1 cellular context compared by ENCODE assay signal in the genomic region with DNA sequence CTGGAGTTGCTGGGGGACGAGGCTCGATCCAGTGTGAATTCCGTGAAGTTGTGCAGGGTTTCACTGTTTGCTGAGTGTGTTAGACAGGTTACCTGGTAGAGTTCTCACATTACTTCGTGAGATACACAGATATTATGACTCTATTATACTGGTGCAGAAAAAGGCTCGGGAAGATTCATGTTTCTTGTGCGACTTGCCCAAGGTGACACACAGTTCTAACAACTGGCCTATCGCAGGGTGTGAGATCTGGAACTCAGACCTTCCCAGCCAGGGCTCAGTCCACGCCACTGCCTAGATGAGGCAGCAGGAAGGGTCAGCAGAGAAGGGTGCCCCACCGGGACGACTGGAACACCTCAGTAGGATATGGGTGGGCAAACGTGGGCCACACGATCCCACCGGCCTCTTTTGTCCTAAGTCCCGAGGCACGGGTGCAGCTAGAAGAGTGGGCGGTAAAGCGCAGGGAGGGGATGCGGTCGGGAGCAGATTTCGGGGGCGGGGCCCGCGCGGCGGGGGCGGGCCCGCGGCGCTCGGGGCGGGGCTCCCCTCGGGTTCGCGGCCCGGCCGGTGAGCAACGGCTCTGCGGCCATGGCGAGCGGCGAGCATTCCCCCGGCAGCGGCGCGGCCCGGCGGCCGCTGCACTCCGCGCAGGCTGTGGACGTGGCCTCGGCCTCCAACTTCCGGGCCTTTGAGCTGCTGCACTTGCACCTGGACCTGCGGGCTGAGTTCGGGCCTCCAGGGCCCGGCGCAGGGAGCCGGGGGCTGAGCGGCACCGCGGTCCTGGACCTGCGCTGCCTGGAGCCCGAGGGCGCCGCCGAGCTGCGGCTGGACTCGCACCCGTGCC.
TF ChIP-seq lines count a peak whose summit lies in the region.

A gene with protein sequence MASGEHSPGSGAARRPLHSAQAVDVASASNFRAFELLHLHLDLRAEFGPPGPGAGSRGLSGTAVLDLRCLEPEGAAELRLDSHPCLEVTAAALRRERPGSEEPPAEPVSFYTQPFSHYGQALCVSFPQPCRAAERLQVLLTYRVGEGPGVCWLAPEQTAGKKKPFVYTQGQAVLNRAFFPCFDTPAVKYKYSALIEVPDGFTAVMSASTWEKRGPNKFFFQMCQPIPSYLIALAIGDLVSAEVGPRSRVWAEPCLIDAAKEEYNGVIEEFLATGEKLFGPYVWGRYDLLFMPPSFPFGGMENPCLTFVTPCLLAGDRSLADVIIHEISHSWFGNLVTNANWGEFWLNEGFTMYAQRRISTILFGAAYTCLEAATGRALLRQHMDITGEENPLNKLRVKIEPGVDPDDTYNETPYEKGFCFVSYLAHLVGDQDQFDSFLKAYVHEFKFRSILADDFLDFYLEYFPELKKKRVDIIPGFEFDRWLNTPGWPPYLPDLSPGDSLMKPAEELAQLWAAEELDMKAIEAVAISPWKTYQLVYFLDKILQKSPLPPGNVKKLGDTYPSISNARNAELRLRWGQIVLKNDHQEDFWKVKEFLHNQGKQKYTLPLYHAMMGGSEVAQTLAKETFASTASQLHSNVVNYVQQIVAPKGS (plus strand): TSS at position 567 of the 841 bp plus-strand sequence. CDS start 19 bp downstream, at position 586.

TF ChIP-seq in K562, 482 proteins besides CTCF, POLR2A, EP300 and RAD21 (continued from another document and continues in another):
- TF ChIP-seq, protein P1, sequence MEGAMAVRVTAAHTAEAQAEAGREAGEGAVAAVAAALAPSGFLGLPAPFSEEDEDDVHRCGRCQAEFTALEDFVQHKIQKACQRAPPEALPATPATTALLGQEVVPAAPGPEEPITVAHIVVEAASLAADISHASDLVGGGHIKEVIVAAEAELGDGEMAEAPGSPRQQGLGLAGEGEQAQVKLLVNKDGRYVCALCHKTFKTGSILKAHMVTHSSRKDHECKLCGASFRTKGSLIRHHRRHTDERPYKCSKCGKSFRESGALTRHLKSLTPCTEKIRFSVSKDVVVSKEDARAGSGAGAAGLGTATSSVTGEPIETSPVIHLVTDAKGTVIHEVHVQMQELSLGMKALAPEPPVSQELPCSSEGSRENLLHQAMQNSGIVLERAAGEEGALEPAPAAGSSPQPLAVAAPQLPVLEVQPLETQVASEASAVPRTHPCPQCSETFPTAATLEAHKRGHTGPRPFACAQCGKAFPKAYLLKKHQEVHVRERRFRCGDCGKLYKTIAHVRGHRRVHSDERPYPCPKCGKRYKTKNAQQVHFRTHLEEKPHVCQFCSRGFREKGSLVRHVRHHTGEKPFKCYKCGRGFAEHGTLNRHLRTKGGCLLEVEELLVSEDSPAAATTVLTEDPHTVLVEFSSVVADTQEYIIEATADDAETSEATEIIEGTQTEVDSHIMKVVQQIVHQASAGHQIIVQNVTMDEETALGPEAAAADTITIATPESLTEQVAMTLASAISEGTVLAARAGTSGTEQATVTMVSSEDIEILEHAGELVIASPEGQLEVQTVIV (CRISPR knock-in tag; IDR thresholded peaks at IDR 0.05; ENCODE audit: borderline replicate concordance) = no peak
- TF ChIP-seq, protein P2, sequence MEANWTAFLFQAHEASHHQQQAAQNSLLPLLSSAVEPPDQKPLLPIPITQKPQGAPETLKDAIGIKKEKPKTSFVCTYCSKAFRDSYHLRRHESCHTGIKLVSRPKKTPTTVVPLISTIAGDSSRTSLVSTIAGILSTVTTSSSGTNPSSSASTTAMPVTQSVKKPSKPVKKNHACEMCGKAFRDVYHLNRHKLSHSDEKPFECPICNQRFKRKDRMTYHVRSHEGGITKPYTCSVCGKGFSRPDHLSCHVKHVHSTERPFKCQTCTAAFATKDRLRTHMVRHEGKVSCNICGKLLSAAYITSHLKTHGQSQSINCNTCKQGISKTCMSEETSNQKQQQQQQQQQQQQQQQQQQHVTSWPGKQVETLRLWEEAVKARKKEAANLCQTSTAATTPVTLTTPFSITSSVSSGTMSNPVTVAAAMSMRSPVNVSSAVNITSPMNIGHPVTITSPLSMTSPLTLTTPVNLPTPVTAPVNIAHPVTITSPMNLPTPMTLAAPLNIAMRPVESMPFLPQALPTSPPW (CRISPR knock-in tag; IDR thresholded peaks at IDR 0.05) = peak; percentile 46; the same call in 1 of the 2 replicates
- TF ChIP-seq PCBP1 (IDR thresholded peaks at IDR 0.05; ENCODE audit: low read depth, low read length, poor library complexity, severe bottlenecking) (peak; percentile 66), ARHGAP35 (IDR thresholded peaks at IDR 0.05; ENCODE audit: partially characterized antibody) (no peak), EGR1 (conservative IDR thresholded peaks at IDR 0.05) (peak; percentile 87), ZNF311 (CRISPR knock-in tag; IDR thresholded peaks at IDR 0.05) (no peak), RBBP5 (IDR thresholded peaks at IDR 0.05; ENCODE audit: borderline replicate concordance, insufficient read depth, low read length, poor library complexity, severe bottlenecking) (peak; percentile 87), NFATC3 (IDR thresholded peaks at IDR 0.05) (no peak), FUS (optimal IDR thresholded peaks at IDR 0.05; ENCODE audit: low read depth, low read length) (no peak), ZKSCAN3 (CRISPR knock-in tag; IDR thresholded peaks at IDR 0.05) (no peak), ZFX (CRISPR knock-in tag; IDR thresholded peaks at IDR 0.05) (no peak), SP1 (CRISPR knock-in tag; IDR thresholded peaks at IDR 0.05) (no peak), NELFE (IDR thresholded peaks at IDR 0.05; ENCODE audit: insufficient read depth, insufficient read length) (no peak), NEUROD1 (IDR thresholded peaks at IDR 0.05; ENCODE audit: borderline replicate concordance, low read depth, low read length, partially characterized antibody) (no peak), THRAP3 (IDR thresholded peaks at IDR 0.05; ENCODE audit: borderline replicate concordance) (no peak), ZNF75A (CRISPR knock-in tag; IDR thresholded peaks at IDR 0.05) (0 out of 2 replicates have a peak, but pooled peaks have one; percentile 8), CTBP1 (IDR thresholded peaks at IDR 0.05; ENCODE audit: borderline replicate concordance) (no peak; the same call in 1 of the 2 replicates), SIN3B (IDR thresholded peaks at IDR 0.05; ENCODE audit: low read depth) (peak; percentile 58), ZNF133 (CRISPR knock-in tag; IDR thresholded peaks at IDR 0.05) (no peak), MBD2 (IDR thresholded peaks at IDR 0.05; ENCODE audit: borderline replicate concordance, low read depth) (no peak), SIN3A (IDR thresholded peaks at IDR 0.05; ENCODE audit: borderline replicate concordance in 2 of 2, control insufficient read depth in 1 of 2, low read depth in 2 of 2, low read length in 2 of 2) (peak in 1 of 2 experiments; percentile 24; a peak in 2 of 4 replicates), MAFF (IDR thresholded peaks at IDR 0.05; ENCODE audit: low read length) (no peak), U2AF1 (optimal IDR thresholded peaks at IDR 0.05; ENCODE audit: low read depth, low read length) (peak; percentile 74), STAG1 (CRISPR knock-in tag; IDR thresholded peaks at IDR 0.05; ENCODE audit: borderline replicate concordance) (no peak), ZNF12 (CRISPR knock-in tag; IDR thresholded peaks at IDR 0.05) (no peak), NFYB (IDR thresholded peaks at IDR 0.05; ENCODE audit: extremely low read depth, insufficient read length) (no peak), HLTF (IDR thresholded peaks at IDR 0.05) (no peak), FIP1L1 (IDR thresholded peaks at IDR 0.05; ENCODE audit: low read depth, low read length, poor library complexity, severe bottlenecking) (peak; percentile 73), MCM3 (IDR thresholded peaks at IDR 0.05) (no peak), FOXM1 (IDR thresholded peaks at IDR 0.05; ENCODE audit: low read depth) (no peak), FOXM1 (CRISPR knock-in tag; IDR thresholded peaks at IDR 0.05; ENCODE audit: low read depth) (no peak), HMGN3 (IDR thresholded peaks at IDR 0.05; ENCODE audit: borderline replicate concordance, extremely low read depth, insufficient read length, low read depth, low read length) (peak; percentile 93), NFXL1 (CRISPR knock-in tag; IDR thresholded peaks at IDR 0.05) (no peak), ZBTB17 (CRISPR knock-in tag; IDR thresholded peaks at IDR 0.05) (no peak; the same call in 1 of the 2 replicates), ZNF695 (CRISPR knock-in tag; IDR thresholded peaks at IDR 0.05) (no peak), ZKSCAN1 (IDR thresholded peaks at IDR 0.05; ENCODE audit: low read depth, low read length) (no peak), KLF16 (IDR thresholded peaks at IDR 0.05) (no peak), ZNF830 (CRISPR knock-in tag; IDR thresholded peaks at IDR 0.05) (no peak), CHD1 (IDR thresholded peaks at IDR 0.05; ENCODE audit: low read length) (no peak), ZNF316 (IDR thresholded peaks at IDR 0.05) (no peak)
- TF ChIP-seq, protein P3, sequence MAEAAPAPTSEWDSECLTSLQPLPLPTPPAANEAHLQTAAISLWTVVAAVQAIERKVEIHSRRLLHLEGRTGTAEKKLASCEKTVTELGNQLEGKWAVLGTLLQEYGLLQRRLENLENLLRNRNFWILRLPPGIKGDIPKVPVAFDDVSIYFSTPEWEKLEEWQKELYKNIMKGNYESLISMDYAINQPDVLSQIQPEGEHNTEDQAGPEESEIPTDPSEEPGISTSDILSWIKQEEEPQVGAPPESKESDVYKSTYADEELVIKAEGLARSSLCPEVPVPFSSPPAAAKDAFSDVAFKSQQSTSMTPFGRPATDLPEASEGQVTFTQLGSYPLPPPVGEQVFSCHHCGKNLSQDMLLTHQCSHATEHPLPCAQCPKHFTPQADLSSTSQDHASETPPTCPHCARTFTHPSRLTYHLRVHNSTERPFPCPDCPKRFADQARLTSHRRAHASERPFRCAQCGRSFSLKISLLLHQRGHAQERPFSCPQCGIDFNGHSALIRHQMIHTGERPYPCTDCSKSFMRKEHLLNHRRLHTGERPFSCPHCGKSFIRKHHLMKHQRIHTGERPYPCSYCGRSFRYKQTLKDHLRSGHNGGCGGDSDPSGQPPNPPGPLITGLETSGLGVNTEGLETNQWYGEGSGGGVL (CRISPR knock-in tag; IDR thresholded peaks at IDR 0.05) = no peak
- TF ChIP-seq, protein P4, sequence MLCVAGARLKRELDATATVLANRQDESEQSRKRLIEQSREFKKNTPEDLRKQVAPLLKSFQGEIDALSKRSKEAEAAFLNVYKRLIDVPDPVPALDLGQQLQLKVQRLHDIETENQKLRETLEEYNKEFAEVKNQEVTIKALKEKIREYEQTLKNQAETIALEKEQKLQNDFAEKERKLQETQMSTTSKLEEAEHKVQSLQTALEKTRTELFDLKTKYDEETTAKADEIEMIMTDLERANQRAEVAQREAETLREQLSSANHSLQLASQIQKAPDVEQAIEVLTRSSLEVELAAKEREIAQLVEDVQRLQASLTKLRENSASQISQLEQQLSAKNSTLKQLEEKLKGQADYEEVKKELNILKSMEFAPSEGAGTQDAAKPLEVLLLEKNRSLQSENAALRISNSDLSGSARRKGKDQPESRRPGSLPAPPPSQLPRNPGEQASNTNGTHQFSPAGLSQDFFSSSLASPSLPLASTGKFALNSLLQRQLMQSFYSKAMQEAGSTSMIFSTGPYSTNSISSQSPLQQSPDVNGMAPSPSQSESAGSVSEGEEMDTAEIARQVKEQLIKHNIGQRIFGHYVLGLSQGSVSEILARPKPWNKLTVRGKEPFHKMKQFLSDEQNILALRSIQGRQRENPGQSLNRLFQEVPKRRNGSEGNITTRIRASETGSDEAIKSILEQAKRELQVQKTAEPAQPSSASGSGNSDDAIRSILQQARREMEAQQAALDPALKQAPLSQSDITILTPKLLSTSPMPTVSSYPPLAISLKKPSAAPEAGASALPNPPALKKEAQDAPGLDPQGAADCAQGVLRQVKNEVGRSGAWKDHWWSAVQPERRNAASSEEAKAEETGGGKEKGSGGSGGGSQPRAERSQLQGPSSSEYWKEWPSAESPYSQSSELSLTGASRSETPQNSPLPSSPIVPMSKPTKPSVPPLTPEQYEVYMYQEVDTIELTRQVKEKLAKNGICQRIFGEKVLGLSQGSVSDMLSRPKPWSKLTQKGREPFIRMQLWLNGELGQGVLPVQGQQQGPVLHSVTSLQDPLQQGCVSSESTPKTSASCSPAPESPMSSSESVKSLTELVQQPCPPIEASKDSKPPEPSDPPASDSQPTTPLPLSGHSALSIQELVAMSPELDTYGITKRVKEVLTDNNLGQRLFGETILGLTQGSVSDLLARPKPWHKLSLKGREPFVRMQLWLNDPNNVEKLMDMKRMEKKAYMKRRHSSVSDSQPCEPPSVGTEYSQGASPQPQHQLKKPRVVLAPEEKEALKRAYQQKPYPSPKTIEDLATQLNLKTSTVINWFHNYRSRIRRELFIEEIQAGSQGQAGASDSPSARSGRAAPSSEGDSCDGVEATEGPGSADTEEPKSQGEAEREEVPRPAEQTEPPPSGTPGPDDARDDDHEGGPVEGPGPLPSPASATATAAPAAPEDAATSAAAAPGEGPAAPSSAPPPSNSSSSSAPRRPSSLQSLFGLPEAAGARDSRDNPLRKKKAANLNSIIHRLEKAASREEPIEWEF (CRISPR knock-in tag; IDR thresholded peaks at IDR 0.05) = no peak
- TF ChIP-seq, protein P5, sequence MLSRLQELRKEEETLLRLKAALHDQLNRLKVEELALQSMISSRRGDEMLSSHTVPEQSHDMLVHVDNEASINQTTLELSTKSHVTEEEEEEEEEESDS (CRISPR knock-in tag; IDR thresholded peaks at IDR 0.05) = no peak
- TF ChIP-seq, protein P6, sequence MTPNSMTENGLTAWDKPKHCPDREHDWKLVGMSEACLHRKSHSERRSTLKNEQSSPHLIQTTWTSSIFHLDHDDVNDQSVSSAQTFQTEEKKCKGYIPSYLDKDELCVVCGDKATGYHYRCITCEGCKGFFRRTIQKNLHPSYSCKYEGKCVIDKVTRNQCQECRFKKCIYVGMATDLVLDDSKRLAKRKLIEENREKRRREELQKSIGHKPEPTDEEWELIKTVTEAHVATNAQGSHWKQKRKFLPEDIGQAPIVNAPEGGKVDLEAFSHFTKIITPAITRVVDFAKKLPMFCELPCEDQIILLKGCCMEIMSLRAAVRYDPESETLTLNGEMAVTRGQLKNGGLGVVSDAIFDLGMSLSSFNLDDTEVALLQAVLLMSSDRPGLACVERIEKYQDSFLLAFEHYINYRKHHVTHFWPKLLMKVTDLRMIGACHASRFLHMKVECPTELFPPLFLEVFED (CRISPR knock-in tag; conservative IDR thresholded peaks at IDR 0.05) = no peak
- TF ChIP-seq, protein P7, sequence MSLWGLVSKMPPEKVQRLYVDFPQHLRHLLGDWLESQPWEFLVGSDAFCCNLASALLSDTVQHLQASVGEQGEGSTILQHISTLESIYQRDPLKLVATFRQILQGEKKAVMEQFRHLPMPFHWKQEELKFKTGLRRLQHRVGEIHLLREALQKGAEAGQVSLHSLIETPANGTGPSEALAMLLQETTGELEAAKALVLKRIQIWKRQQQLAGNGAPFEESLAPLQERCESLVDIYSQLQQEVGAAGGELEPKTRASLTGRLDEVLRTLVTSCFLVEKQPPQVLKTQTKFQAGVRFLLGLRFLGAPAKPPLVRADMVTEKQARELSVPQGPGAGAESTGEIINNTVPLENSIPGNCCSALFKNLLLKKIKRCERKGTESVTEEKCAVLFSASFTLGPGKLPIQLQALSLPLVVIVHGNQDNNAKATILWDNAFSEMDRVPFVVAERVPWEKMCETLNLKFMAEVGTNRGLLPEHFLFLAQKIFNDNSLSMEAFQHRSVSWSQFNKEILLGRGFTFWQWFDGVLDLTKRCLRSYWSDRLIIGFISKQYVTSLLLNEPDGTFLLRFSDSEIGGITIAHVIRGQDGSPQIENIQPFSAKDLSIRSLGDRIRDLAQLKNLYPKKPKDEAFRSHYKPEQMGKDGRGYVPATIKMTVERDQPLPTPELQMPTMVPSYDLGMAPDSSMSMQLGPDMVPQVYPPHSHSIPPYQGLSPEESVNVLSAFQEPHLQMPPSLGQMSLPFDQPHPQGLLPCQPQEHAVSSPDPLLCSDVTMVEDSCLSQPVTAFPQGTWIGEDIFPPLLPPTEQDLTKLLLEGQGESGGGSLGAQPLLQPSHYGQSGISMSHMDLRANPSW (CRISPR knock-in tag; IDR thresholded peaks at IDR 0.05) = no peak
